ENCODE assay signal across 37 cellular contexts in the genomic region with DNA sequence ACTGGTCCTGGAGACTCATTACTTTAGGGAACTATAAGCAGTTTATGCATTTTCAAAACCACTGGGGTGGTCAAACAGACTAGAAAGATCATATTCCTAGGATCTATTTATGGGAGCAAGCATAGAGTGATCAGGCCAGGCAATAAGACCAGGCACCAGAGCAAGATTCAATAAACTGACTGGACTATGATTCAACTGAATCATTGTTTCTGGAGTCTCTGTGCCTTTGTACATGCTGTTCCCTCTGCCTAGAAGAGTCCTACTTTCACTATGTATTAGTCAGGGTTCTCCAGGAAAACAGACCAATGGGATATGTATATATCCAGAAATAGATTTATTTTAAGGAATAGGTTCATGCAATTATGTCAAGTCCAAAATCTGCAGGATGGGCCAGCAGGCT. TPM values are rescaled to one million over a fixed set of nuclear protein-coding genes. Genes with fewer than 3 reads are reported as not detected.
DNase-seq lines count a peak whose midpoint lies in the region; ATAC-seq, FAIRE-seq and TF ChIP-seq lines count a peak whose summit lies in the region.
"Had no signal": no experiment of that assay in that cellular context is flagged by ENCODE, and none has a peak within 500 bp of the region (broad histone marks: within the 10 kb centered on the region; RNA-seq: fewer than 3 reads in every experiment).

No MANE protein-coding gene starts in this region.

- H3K27ac ChIP-seq in small intestine (ENCODE audit: low read depth in 1 of 2, low read length in 1 of 2) = peak overlapping the region in 1 of 2 donors; percentile 71
- H3K27ac ChIP-seq: 22Rv1; A549; BLaER1; BLaER1 treated with 17β-estradiol and CSF1 and Interleukin-3, amounts not matched to agents 10 nM and 100 nM; C4-2B had no signal

- H3K9me3 ChIP-seq in mucosa of descending colon = no peaks in the 10 kb centered on the region
- H3K9me3 ChIP-seq in small intestine (ENCODE audit: control insufficient read depth, low read depth) = no peaks in the 10 kb centered on the region
- H3K9me3 ChIP-seq: A549; BE2C; BLaER1; BLaER1 treated with 17β-estradiol and CSF1 and Interleukin-3, amounts not matched to agents 10 nM and 100 nM; Caco-2 had no signal

- no peaks in the 10 kb centered on the region for H3K27me3 ChIP-seq in small intestine (ENCODE audit: control insufficient read depth in 2 of 2, insufficient read depth in 2 of 2, low read length in 2 of 2)
- H3K27me3 ChIP-seq: BLaER1; BLaER1 treated with 17β-estradiol and CSF1 and Interleukin-3, amounts not matched to agents 10 nM and 100 nM had no signal

- no peaks in the 10 kb centered on the region for H3K36me3 ChIP-seq in mucosa of descending colon (ENCODE audit: low read depth)
- H3K36me3 ChIP-seq in small intestine (ENCODE audit: control insufficient read depth in 2 of 2, insufficient read depth in 2 of 2, low read length in 2 of 2) = no peaks in the 10 kb centered on the region
- H3K36me3 ChIP-seq: BE2C; BLaER1; BLaER1 treated with 17β-estradiol and CSF1 and Interleukin-3, amounts not matched to agents 10 nM and 100 nM had no signal

- H3K9me3 Mint-ChIP-seq in stimulated activated effector memory CD8-positive, alpha-beta T cell treated with anti-CD3 and anti-CD28 coated beads, Interleukin-12 subunit alpha, Interleukin-12 subunit beta, amount 100 ng/mL, for 72 hours = no peaks in the 10 kb centered on the region
- H3K9me3 Mint-ChIP-seq: CD4-positive, alpha-beta T cell; CD8-positive, alpha-beta memory T cell; CD8-positive, alpha-beta T cell had no signal

- no peak overlapping the region for H3K27ac Mint-ChIP-seq in stimulated activated effector memory CD8-positive, alpha-beta T cell treated with anti-CD3 and anti-CD28 coated beads, Interleukin-12 subunit alpha, Interleukin-12 subunit beta, amount 100 ng/mL, for 72 hours
- H3K27ac Mint-ChIP-seq: B cell; CD14-positive monocyte; CD4-positive, alpha-beta memory T cell; CD4-positive, alpha-beta T cell; CD4-positive, CD25-positive, alpha-beta regulatory T cell; CD8-positive, alpha-beta memory T cell; CD8-positive, alpha-beta T cell had no signal

- peaks cover 6% of the 10 kb centered on the region for H3K4me1 Mint-ChIP-seq in stimulated activated effector memory CD8-positive, alpha-beta T cell treated with anti-CD3 and anti-CD28 coated beads, Interleukin-12 subunit alpha, Interleukin-12 subunit beta, amount 100 ng/mL, for 72 hours

- no peak overlapping the region for H3K4me3 Mint-ChIP-seq in stimulated activated effector memory CD8-positive, alpha-beta T cell treated with anti-CD3 and anti-CD28 coated beads, Interleukin-12 subunit alpha, Interleukin-12 subunit beta, amount 100 ng/mL, for 72 hours
- H3K4me3 Mint-ChIP-seq: B cell; CD14-positive monocyte; CD4-positive, alpha-beta memory T cell; CD4-positive, alpha-beta T cell; CD4-positive, CD25-positive, alpha-beta regulatory T cell; CD8-positive, alpha-beta memory T cell; CD8-positive, alpha-beta T cell had no signal

- no peak overlapping the region for H3K4me3 ChIP-seq in fibroblast of mammary gland (ENCODE audit: control insufficient read depth, low read depth, low read length)
- H3K4me3 ChIP-seq in mucosa of descending colon = no peak overlapping the region
- H3K4me3 ChIP-seq in small intestine (ENCODE audit: low read depth in 1 of 2, low read length in 2 of 2) = no peak overlapping the region
- H3K4me3 ChIP-seq: A549; BLaER1; BLaER1 treated with 17β-estradiol and CSF1 and Interleukin-3, amounts not matched to agents 10 nM and 100 nM had no signal

- H3K4me1 ChIP-seq in mucosa of descending colon (ENCODE audit: low read depth) = peaks cover 4% of the 10 kb centered on the region
- peaks cover 0 to 4% of the 10 kb centered on the region in 2 donors for H3K4me1 ChIP-seq in small intestine (ENCODE audit: control insufficient read depth in 2 of 2, insufficient read depth in 1 of 2, low read depth in 1 of 2, low read length in 1 of 2)

- ATAC-seq in left colon = peak; percentile 47
- ATAC-seq in mucosa of descending colon = peak; percentile 60
- no peak for ATAC-seq in stimulated activated effector memory CD8-positive, alpha-beta T cell treated with anti-CD3 and anti-CD28 coated beads, Interleukin-12 subunit alpha, Interleukin-12 subunit beta, amount 100 ng/mL, for 72 hours
- ATAC-seq: A549; CD8-positive, alpha-beta T cell had no signal

- intact Hi-C loops in left colon (cut with DNase I, micrococcal nuclease) (no loop called here), mucosa of descending colon (cut with DNase I, micrococcal nuclease) (no loop called here)

- H3K36me3 Mint-ChIP-seq in stimulated activated effector memory CD8-positive, alpha-beta T cell treated with anti-CD3 and anti-CD28 coated beads, Interleukin-12 subunit alpha, Interleukin-12 subunit beta, amount 100 ng/mL, for 72 hours = no peaks in the 10 kb centered on the region
- H3K36me3 Mint-ChIP-seq: CD14-positive monocyte; CD4-positive, CD25-positive, alpha-beta regulatory T cell; CD8-positive, alpha-beta memory T cell; CD8-positive, alpha-beta T cell had no signal

- no peak for FAIRE-seq in small intestine (lab: Jason Lieb, UNC)
- FAIRE-seq: A204.1, A549, D721Med had no signal

- TF ChIP-seq CTCF in fibroblast of mammary gland (conservative IDR thresholded peaks at IDR 0.05; ENCODE audit: control insufficient read depth, insufficient read depth, low read depth, low read length) (no peak), mucosa of descending colon (IDR thresholded peaks at IDR 0.05) (no peak)

- DNase-seq in fibroblast of mammary gland (ENCODE audit: low read depth) (peak; percentile 49), left colon (no peak), mucosa of descending colon (no peak), small intestine (peak; percentile 62), NCI-H2029 treated with DMSO at 0.1 percent for 48 hours (lab: John Stamatoyannopoulos, UW) (no peak), putamen (ENCODE audit: low spot score) (no peak), MV-4-11 (lab: John Stamatoyannopoulos, UW) (no peak)
- no peak for DNase-seq in stimulated activated effector memory CD8-positive, alpha-beta T cell treated with anti-CD3 and anti-CD28 coated beads, Interleukin-12 subunit alpha, Interleukin-12 subunit beta, amount 100 ng/mL, for 72 hours (ENCODE audit: low spot score in 2 of 2)
- DNase-seq: 8988T; ACHN; AML-193; BE2C; C1 segment of cervical spinal cord; Caco-2; Calu3; CD4-positive, alpha-beta memory T cell; CD4-positive, alpha-beta T cell; CD4-positive, CD25-positive, alpha-beta regulatory T cell; CD8-positive, alpha-beta memory T cell; CD8-positive, alpha-beta T cell; COR-L47; DMS 273 treated with DMSO at 0.1 percent for 48 hours; DMS153; DMS53; DMS79; DMS79 treated with DMSO at 0.1 percent for 48 hours; DND-41; EL had no signal

RNA-seq across cellular contexts. Expression of gene EMP1, which starts 55.5 kb away (rescaled TPM):
- 1,000 to 10,000 TPM in 1 of 2 donors, 100 to 1,000 TPM in 1; 459 to 1,135 TPM for total RNA-seq in left colon
- 100 to 1,000 TPM; 245 to 680 (median 667) TPM for total RNA-seq in mucosa of descending colon
- 10 to 100 TPM; 11.6 to 65.9 (median 18.1) TPM for polyA plus RNA-seq in small intestine

Comparison
In these comparisons a context has a peak if more than half of its experiments do, and no peak if none do; other contexts are left out.
1. DNase-seq: peak in fibroblast of mammary gland (single experiment) and small intestine (single experiment); none in left colon (0 of 2), mucosa of descending colon (0 of 3), NCI-H2029 treated with DMSO at 0.1 percent for 48 hours (single experiment), putamen (single experiment), MV-4-11 (single experiment) and stimulated activated effector memory CD8-positive, alpha-beta T cell treated with anti-CD3 and anti-CD28 coated beads, Interleukin-12 subunit alpha, Interleukin-12 subunit beta, amount 100 ng/mL, for 72 hours (0 of 2).